Comparison of ENCODE assay signal across 1 cellular context in genomic region chr1:54160351-54160750, GRCh38.
TF ChIP-seq lines count a peak whose summit lies in the region.

No MANE protein-coding gene starts in this region.

TF ChIP-seq in H1, 55 proteins besides CTCF, POLR2A, EP300 and RAD21:
- TF ChIP-seq EZH2 (IDR thresholded peaks at IDR 0.05; ENCODE audit: low read depth, low read length, severe bottlenecking) (no peak), RBBP5 (IDR thresholded peaks at IDR 0.05; ENCODE audit: borderline replicate concordance, low read depth, low read length) (no peak), KDM5A (IDR thresholded peaks at IDR 0.05; ENCODE audit: low read length) (no peak), CBX8 (IDR thresholded peaks at IDR 0.05; ENCODE audit: borderline replicate concordance, low read depth, low read length) (no peak), YY1 (IDR thresholded peaks at IDR 0.05; ENCODE audit: low read depth, low read length) (no peak), FOSL1 (IDR thresholded peaks at IDR 0.05; ENCODE audit: insufficient read depth, low read depth, low read length) (no peak), CHD7 (IDR thresholded peaks at IDR 0.05; ENCODE audit: insufficient replicate concordance, low read length) (no peak), SAP30 (IDR thresholded peaks at IDR 0.05; ENCODE audit: insufficient read depth, insufficient replicate concordance, low read length) (no peak), SIX5 (IDR thresholded peaks at IDR 0.05; ENCODE audit: low read depth, low read length) (no peak), SP4 (IDR thresholded peaks at IDR 0.05; ENCODE audit: low read length) (no peak), SIN3A (conservative IDR thresholded peaks at IDR 0.05 in 1 of 2, IDR thresholded peaks at IDR 0.05 in 1 of 2; ENCODE audit: low read depth in 1 of 2, low read length in 2 of 2) (no peak), SUZ12 (IDR thresholded peaks at IDR 0.05; ENCODE audit: low read length) (no peak)
